1 cellular context compared by ENCODE assay signal in the genomic region with DNA sequence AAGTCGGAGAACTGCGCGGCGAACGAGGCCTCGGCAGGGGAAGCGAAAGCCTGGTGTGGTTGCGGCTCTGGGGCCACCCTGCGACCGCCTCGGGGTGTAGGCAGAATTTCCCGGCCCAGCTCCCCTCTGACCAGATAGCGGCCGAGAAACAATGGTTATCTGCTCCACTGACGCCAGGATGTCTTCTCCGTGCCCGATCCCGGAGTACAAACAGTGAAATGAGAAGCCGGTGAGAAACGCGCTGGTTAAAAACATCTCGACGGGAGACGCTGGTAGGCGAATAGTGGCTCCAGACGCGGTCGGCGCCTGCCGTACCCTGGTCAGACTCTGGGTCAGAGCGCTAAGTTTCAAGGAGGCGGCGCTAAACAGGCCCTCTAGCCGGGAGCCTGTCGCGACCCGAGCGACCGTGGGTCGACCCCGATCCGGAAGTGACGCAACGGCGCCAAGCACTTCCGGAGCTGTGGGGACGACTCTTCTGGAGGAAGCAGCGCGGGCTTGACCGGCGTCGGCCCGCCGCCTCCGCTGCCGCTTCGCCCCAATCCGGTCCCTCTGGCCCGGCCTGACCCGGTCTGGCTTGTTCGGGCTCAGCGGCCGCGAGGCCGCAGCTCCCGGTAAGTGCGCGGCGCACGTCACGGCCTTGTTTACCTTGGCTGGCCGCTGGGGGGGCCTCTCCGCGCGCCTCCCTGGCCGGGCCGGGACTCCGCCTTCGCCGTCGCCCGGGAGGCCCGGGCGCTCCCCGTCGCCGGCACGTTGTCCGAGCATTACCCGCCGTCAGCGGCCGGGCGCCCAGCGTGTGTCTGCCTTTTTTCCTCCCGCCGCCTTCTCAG.
TF ChIP-seq lines count a peak whose summit lies in the region.

A gene (plus strand): TSS at position 455 of the 827 bp plus-strand sequence. CDS start 8,717 bp downstream, outside the sequence.

TF ChIP-seq in K562, 482 proteins besides CTCF, POLR2A, EP300 and RAD21 (continued from another document):
- TF ChIP-seq, protein P1, sequence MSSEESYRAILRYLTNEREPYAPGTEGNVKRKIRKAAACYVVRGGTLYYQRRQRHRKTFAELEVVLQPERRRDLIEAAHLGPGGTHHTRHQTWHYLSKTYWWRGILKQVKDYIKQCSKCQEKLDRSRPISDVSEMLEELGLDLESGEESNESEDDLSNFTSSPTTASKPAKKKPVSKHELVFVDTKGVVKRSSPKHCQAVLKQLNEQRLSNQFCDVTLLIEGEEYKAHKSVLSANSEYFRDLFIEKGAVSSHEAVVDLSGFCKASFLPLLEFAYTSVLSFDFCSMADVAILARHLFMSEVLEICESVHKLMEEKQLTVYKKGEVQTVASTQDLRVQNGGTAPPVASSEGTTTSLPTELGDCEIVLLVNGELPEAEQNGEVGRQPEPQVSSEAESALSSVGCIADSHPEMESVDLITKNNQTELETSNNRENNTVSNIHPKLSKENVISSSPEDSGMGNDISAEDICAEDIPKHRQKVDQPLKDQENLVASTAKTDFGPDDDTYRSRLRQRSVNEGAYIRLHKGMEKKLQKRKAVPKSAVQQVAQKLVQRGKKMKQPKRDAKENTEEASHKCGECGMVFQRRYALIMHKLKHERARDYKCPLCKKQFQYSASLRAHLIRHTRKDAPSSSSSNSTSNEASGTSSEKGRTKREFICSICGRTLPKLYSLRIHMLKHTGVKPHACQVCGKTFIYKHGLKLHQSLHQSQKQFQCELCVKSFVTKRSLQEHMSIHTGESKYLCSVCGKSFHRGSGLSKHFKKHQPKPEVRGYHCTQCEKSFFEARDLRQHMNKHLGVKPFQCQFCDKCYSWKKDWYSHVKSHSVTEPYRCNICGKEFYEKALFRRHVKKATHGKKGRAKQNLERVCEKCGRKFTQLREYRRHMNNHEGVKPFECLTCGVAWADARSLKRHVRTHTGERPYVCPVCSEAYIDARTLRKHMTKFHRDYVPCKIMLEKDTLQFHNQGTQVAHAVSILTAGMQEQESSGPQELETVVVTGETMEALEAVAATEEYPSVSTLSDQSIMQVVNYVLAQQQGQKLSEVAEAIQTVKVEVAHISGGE (CRISPR knock-in tag; IDR thresholded peaks at IDR 0.05): peak in 2 of 3 experiments; percentile 62 to 84; a peak in 4 of 6 replicates
- TF ChIP-seq, protein P2, sequence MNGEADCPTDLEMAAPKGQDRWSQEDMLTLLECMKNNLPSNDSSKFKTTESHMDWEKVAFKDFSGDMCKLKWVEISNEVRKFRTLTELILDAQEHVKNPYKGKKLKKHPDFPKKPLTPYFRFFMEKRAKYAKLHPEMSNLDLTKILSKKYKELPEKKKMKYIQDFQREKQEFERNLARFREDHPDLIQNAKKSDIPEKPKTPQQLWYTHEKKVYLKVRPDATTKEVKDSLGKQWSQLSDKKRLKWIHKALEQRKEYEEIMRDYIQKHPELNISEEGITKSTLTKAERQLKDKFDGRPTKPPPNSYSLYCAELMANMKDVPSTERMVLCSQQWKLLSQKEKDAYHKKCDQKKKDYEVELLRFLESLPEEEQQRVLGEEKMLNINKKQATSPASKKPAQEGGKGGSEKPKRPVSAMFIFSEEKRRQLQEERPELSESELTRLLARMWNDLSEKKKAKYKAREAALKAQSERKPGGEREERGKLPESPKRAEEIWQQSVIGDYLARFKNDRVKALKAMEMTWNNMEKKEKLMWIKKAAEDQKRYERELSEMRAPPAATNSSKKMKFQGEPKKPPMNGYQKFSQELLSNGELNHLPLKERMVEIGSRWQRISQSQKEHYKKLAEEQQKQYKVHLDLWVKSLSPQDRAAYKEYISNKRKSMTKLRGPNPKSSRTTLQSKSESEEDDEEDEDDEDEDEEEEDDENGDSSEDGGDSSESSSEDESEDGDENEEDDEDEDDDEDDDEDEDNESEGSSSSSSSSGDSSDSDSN (IDR thresholded peaks at IDR 0.05; ENCODE audit: borderline replicate concordance in 1 of 2, low read depth in 2 of 2, low read length in 2 of 2): peak in 1 of 2 experiments; percentile 75; a peak in 1 of 4 replicates
